1 cellular context compared by ENCODE assay signal in genomic region chr14:103625361-103626095, GRCh38.
TF ChIP-seq lines count a peak whose summit lies in the region.

No MANE protein-coding gene starts in this region.

TF ChIP-seq in HCT116, 20 proteins besides CTCF, POLR2A, EP300 and RAD21 (continued from another document):
- TF ChIP-seq MAX (IDR thresholded peaks at IDR 0.05), result no peak
- TF ChIP-seq EZH2phosphoT487 (IDR thresholded peaks at IDR 0.05; ENCODE audit: borderline replicate concordance), result no peak
- no peak for TF ChIP-seq EGR1 (IDR thresholded peaks at IDR 0.05; ENCODE audit: low read depth)
- TF ChIP-seq JUND (IDR thresholded peaks at IDR 0.05), result no peak
- no peak for TF ChIP-seq CEBPB (IDR thresholded peaks at IDR 0.05; ENCODE audit: low read depth)
- TF ChIP-seq ZNF274 (IDR thresholded peaks at IDR 0.05; ENCODE audit: low read depth, low read length), result no peak
- TF ChIP-seq EZH2 (IDR thresholded peaks at IDR 0.05), result no peak
- TF ChIP-seq SIN3A (IDR thresholded peaks at IDR 0.05; ENCODE audit: low read depth), result no peak
- TF ChIP-seq CBX3 (IDR thresholded peaks at IDR 0.05; ENCODE audit: low read depth), result no peak
- TF ChIP-seq ZBTB33 (IDR thresholded peaks at IDR 0.05; ENCODE audit: extremely low read depth, insufficient replicate concordance, low read length), result no peak
